ENCODE assay signal across 8 cellular contexts in genomic region chr10:127117125-127117524, GRCh38.
DNase-seq lines count a peak whose midpoint lies in the region; ATAC-seq, FAIRE-seq and TF ChIP-seq lines count a peak whose summit lies in the region.

No MANE protein-coding gene starts in this region.

- no TSS peak for BruUV-seq in HCT116 (replicated peaks; lab: Mats Ljungman, UMichigan)

- H3K27me3 ChIP-seq in HCT116 (ENCODE audit: insufficient read depth, low read length) (no peaks in the 10 kb centered on the region), gastroesophageal sphincter (no peaks in the 10 kb centered on the region)

- POLR2A ChIA-PET in HCT116 (lab: Charles Lee), result no interaction called here

- no peaks in the 10 kb centered on the region for H3K4me1 Mint-ChIP-seq in chondrocyte (ENCODE audit: low read depth)

- intact Hi-C loops in HCT116 (cut with micrococcal nuclease), result no loop called here

- H3K36me3 ChIP-seq in HCT116 (ENCODE audit: control insufficient read depth in 1 of 2, insufficient read depth in 2 of 2, low read length in 2 of 2), result no peaks in the 10 kb centered on the region
- peaks cover 0 to 45% of the 10 kb centered on the region in 2 donors for H3K36me3 ChIP-seq in gastroesophageal sphincter

- H3K27ac ChIP-seq in HCT116 (ENCODE audit: low read depth, low read length) (no peak overlapping the region), gastroesophageal sphincter (no peak overlapping the region)

- CTCF ChIA-PET in HCT116 (lab: Charles Lee), result no interaction called here

- TF ChIP-seq CTCF in HCT116 (IDR thresholded peaks at IDR 0.05 in 2 of 3, conservative IDR thresholded peaks at IDR 0.05 in 1 of 3; ENCODE audit: borderline replicate concordance in 1 of 3, insufficient read depth in 1 of 3, low read depth in 2 of 3, low read length in 2 of 3) (no peak), gastroesophageal sphincter (IDR thresholded peaks at IDR 0.05) (no peak), chondrocyte (IDR thresholded peaks at IDR 0.05) (no peak)

- H3K36me3 Mint-ChIP-seq in chondrocyte (ENCODE audit: low read depth), result peaks cover 14% of the 10 kb centered on the region

- ATAC-seq in HCT116 (no peak), gastroesophageal sphincter (no peak)

- H3K27ac Mint-ChIP-seq in chondrocyte (ENCODE audit: unreplicated experiment), result no peak overlapping the region

- no peaks in the 10 kb centered on the region for H3K4me1 ChIP-seq in HCT116 (ENCODE audit: control insufficient read depth in 1 of 2, insufficient read depth in 2 of 2, low read length in 2 of 2)
- H3K4me1 ChIP-seq in gastroesophageal sphincter, result no peaks in the 10 kb centered on the region

- H3K79me2 ChIP-seq in HCT116 (ENCODE audit: insufficient read depth, low read length), result no peaks in the 10 kb centered on the region

- no peaks in the 10 kb centered on the region for H3K9me3 Mint-ChIP-seq in chondrocyte (ENCODE audit: low read depth)

- TF ChIP-seq RAD21 in HCT116 (IDR thresholded peaks at IDR 0.05; ENCODE audit: low read depth), result no peak

- H3K4me3 ChIP-seq in HCT116 (replicated peaks in 1 of 2; ENCODE audit: low read depth in 1 of 2, low read length in 2 of 2) (no peak overlapping the region), gastroesophageal sphincter (no peak overlapping the region)

- TF ChIP-seq POLR2A in HCT116 (IDR thresholded peaks at IDR 0.05; ENCODE audit: borderline replicate concordance, extremely low read depth, insufficient read depth, insufficient read length) (no peak), gastroesophageal sphincter (IDR thresholded peaks at IDR 0.05) (no peak)

- no peak for FAIRE-seq in RCC 7860 (lab: Jason Lieb, UNC)

- TF ChIP-seq EP300 in gastroesophageal sphincter (IDR thresholded peaks at IDR 0.05), result no peak

- WGBS in gastroesophageal sphincter (ENCODE audit: low coverage in 1 of 2), 2 donors, result 29 to 60% methylated on average over 4 of the region's 4 CpGs

- DNase-seq in HCT116 (ENCODE audit: low read depth, low spot score) (no peak), fibroblast of peridontal ligament (ENCODE audit: extremely low read depth) (peak; percentile 60), renal cortical epithelial cell (ENCODE audit: low read depth) (peak; percentile 40), chondrocyte (ENCODE audit: low spot score) (no peak), RCC 7860 (ENCODE audit: low spot score) (no peak), ureter (ENCODE audit: low spot score) (no peak)

- no peaks in the 10 kb centered on the region for H3K9me2 ChIP-seq in HCT116 (ENCODE audit: insufficient read depth)

- no peak overlapping the region for H3K9ac ChIP-seq in HCT116 (ENCODE audit: low read length)

- no peaks in the 10 kb centered on the region for H3K27me3 Mint-ChIP-seq in chondrocyte (ENCODE audit: low read depth)

- no peak overlapping the region for H3K4me3 Mint-ChIP-seq in chondrocyte (ENCODE audit: unreplicated experiment)

- peaks cover 4% of the 10 kb centered on the region; the same call in 1 of the 2 replicates for H4K20me1 ChIP-seq in HCT116 (ENCODE audit: insufficient read depth)

- H3K9me3 ChIP-seq in HCT116 (ENCODE audit: control insufficient read depth in 1 of 2, insufficient read depth in 1 of 2, low read depth in 1 of 2, low read length in 2 of 2) (no peaks in the 10 kb centered on the region), gastroesophageal sphincter (no peaks in the 10 kb centered on the region)

- H3K4me2 ChIP-seq in HCT116 (ENCODE audit: low read length), result no peak overlapping the region

- RAD21 ChIA-PET in HCT116 (lab: Charles Lee; ENCODE audit: low non-redundant PET in 1 of 2, low total read pairs in 2 of 2, uncharacterized antibody in 2 of 2, unreplicated experiment in 2 of 2), result no interaction called here

- no peak overlapping the region for H2AFZ ChIP-seq in HCT116 (ENCODE audit: low read depth, low read length, poor library complexity, severe bottlenecking)

TF ChIP-seq in HCT116, 20 proteins besides CTCF, POLR2A, EP300 and RAD21:
- TF ChIP-seq SP1 (IDR thresholded peaks at IDR 0.05; ENCODE audit: low read depth) (no peak), EZH2phosphoT487 (IDR thresholded peaks at IDR 0.05; ENCODE audit: borderline replicate concordance) (no peak), CEBPB (IDR thresholded peaks at IDR 0.05; ENCODE audit: low read depth) (no peak), REST (IDR thresholded peaks at IDR 0.05; ENCODE audit: low read depth) (peak; percentile 98)
TF ChIP-seq in HCT116: peak in this region for 1.

TF ChIP-seq in PFSK-1, 5 proteins besides CTCF, POLR2A, EP300 and RAD21:
- no peak for TF ChIP-seq FOXP2 (optimal IDR thresholded peaks at IDR 0.05; ENCODE audit: borderline replicate concordance, extremely low read depth, extremely low read length, insufficient read depth)
- TF ChIP-seq TAF1 (IDR thresholded peaks at IDR 0.05; ENCODE audit: borderline replicate concordance, insufficient read depth, low read length), result no peak
- no peak for TF ChIP-seq POLR2AphosphoS5 (IDR thresholded peaks at IDR 0.05; ENCODE audit: low read depth, low read length)
- peak; percentile 90 to 98 for TF ChIP-seq REST (IDR thresholded peaks at IDR 0.05; ENCODE audit: insufficient read depth in 1 of 2, low read depth in 2 of 2, low read length in 2 of 2)
- no peak for TF ChIP-seq SIN3A (IDR thresholded peaks at IDR 0.05; ENCODE audit: borderline replicate concordance, insufficient read depth, low read length)

Comparison
In these comparisons a context has a peak if more than half of its experiments do, and no peak if none do; other contexts are left out.
1. DNase-seq: peak in fibroblast of peridontal ligament (single experiment) and renal cortical epithelial cell (single experiment); none in HCT116 (single experiment), chondrocyte (single experiment), RCC 7860 (single experiment) and ureter (single experiment).